Comparison of ENCODE assay signal across 8 cellular contexts in the genomic region with DNA sequence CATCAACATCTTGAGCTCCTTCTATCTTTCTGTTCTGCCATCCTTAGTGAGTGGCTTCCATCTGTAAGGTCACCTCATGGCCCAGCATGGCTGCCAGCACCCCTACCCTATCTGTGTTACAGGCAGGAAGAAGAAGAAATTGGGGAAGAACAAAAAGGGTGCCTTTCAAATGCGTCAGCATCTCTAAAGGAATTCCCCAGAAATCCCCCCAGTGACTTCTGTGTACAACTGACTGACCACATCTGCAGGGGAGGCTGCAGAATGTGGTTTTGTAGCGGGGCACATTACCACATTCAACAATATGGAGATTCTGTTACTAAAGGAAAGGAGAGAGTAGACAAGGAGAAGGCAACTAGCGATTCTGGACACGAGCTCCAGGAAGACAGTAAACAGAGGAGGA. TPM values are rescaled to one million over a fixed set of nuclear protein-coding genes. Genes with fewer than 3 reads are reported as not detected.
DNase-seq lines count a peak whose midpoint lies in the region; ATAC-seq and TF ChIP-seq lines count a peak whose summit lies in the region.

No MANE protein-coding gene starts in this region.

- 30% methylated on average over 4 of the region's 4 CpGs for WGBS in smooth muscle cell (ENCODE audit: low lambda C conversion rate)

- H3K9me3 Mint-ChIP-seq in activated CD8-positive, alpha-beta T cell treated with anti-CD3 and anti-CD28 coated beads, Interleukin-2, amount 10 ng/mL, durations not matched to agents 7 days and 5 days (ENCODE audit: insufficient read depth) = no peaks in the 10 kb centered on the region
- H3K9me3 Mint-ChIP-seq in endothelial cell (ENCODE audit: unreplicated experiment) = no peaks in the 10 kb centered on the region

- no peaks in the 10 kb centered on the region for H3K27me3 ChIP-seq in smooth muscle cell (ENCODE audit: low read depth)

- H3K36me3 Mint-ChIP-seq in activated CD8-positive, alpha-beta T cell treated with anti-CD3 and anti-CD28 coated beads, Interleukin-2, amount 10 ng/mL, durations not matched to agents 7 days and 5 days (ENCODE audit: low read depth) = no peaks in the 10 kb centered on the region
- no peaks in the 10 kb centered on the region for H3K36me3 Mint-ChIP-seq in endothelial cell (ENCODE audit: low read depth, unreplicated experiment)

- DNase-seq in activated CD4-positive, alpha-beta T cell treated with anti-CD3 and anti-CD28 coated beads, Interleukin-2, amount 50 U/mL, for 48 hours = peak; percentile 16 to 42
- no peak for DNase-seq in activated CD4-positive, alpha-beta T cell treated with anti-CD3 and anti-CD28 coated beads for 4 hours
- DNase-seq in activated CD8-positive, alpha-beta T cell treated with anti-CD3 and anti-CD28 coated beads, Interleukin-2, amount 10 ng/mL, durations not matched to agents 7 days and 5 days = peak; percentile 46
- DNase-seq in smooth muscle cell (lab: John Stamatoyannopoulos, UW; ENCODE audit: unreplicated experiment) (no peak), endothelial cell (ENCODE audit: low spot score) (no peak), substantia nigra (lab: John Stamatoyannopoulos, UW) (no peak), activated gamma-delta T cell treated with Interleukin-2 at 50 U/mL for 16 hours (no peak)

- CTCF ChIA-PET in activated CD8-positive, alpha-beta T cell treated with anti-CD3 and anti-CD28 coated beads, Interleukin-2, amount 10 ng/mL, durations not matched to agents 7 days and 5 days (lab: Charles Lee) = interaction anchor here (1.3 to 9.2 kb wide), 9 partner anchors 9 to 643 kb away, joined by 3 to 115 read pairs (median 10); a partner anchor contains a TSS

- no peak overlapping the region for H2AFZ ChIP-seq in smooth muscle cell (ENCODE audit: low read depth)

- peaks cover 18% of the 10 kb centered on the region for H3K4me1 ChIP-seq in smooth muscle cell (ENCODE audit: low read depth)

- peak; percentile 49 for ATAC-seq in HG03039 (IDR thresholded peaks at IDR 0.05; ENCODE audit: unreplicated experiment)
- ATAC-seq in activated CD8-positive, alpha-beta T cell treated with anti-CD3 and anti-CD28 coated beads, Interleukin-2, amount 10 ng/mL, durations not matched to agents 7 days and 5 days = peak; percentile 28

- H3K4me3 ChIP-seq in smooth muscle cell = no peak overlapping the region

- H3K4me1 Mint-ChIP-seq in activated CD8-positive, alpha-beta T cell treated with anti-CD3 and anti-CD28 coated beads, Interleukin-2, amount 10 ng/mL, durations not matched to agents 7 days and 5 days (ENCODE audit: low read depth) = peaks cover 69% of the 10 kb centered on the region
- no peaks in the 10 kb centered on the region for H3K4me1 Mint-ChIP-seq in endothelial cell (ENCODE audit: unreplicated experiment)

- no peaks in the 10 kb centered on the region for H4K20me1 ChIP-seq in smooth muscle cell (ENCODE audit: low read depth)

- peak overlapping the region; percentile 59 for H3K4me2 ChIP-seq in smooth muscle cell

- TF ChIP-seq CTCF in smooth muscle cell (IDR thresholded peaks at IDR 0.05; ENCODE audit: borderline replicate concordance, insufficient read depth, poor library complexity, severe bottlenecking) (no peak), endothelial cell (IDR thresholded peaks at IDR 0.05; ENCODE audit: unreplicated experiment) (no peak)

- H3K27ac ChIP-seq in smooth muscle cell (ENCODE audit: low read depth) = peak overlapping the region; percentile 94
- H3K27ac ChIP-seq in substantia nigra (ENCODE audit: low read depth, low read length, poor library complexity, severe bottlenecking) = no peak overlapping the region

- no peaks in the 10 kb centered on the region for H3K9me3 ChIP-seq in smooth muscle cell (replicated peaks; ENCODE audit: low read depth)

- POLR2A ChIA-PET in activated CD8-positive, alpha-beta T cell treated with anti-CD3 and anti-CD28 coated beads, Interleukin-2, amount 10 ng/mL, durations not matched to agents 7 days and 5 days (lab: Charles Lee) = interaction anchor here (0.5 to 2.9 kb wide), 4 partner anchors 14 to 640 kb away, joined by 3 to 7 read pairs (median 6); a partner anchor contains a TSS

- peak overlapping the region; percentile 81 for H3K9ac ChIP-seq in smooth muscle cell (ENCODE audit: low read depth)

- peak overlapping the region; percentile 66 for H3K27ac Mint-ChIP-seq in activated CD8-positive, alpha-beta T cell treated with anti-CD3 and anti-CD28 coated beads, Interleukin-2, amount 10 ng/mL, durations not matched to agents 7 days and 5 days
- H3K27ac Mint-ChIP-seq in endothelial cell (ENCODE audit: unreplicated experiment) = no peak overlapping the region

- no peaks in the 10 kb centered on the region for H3K79me2 ChIP-seq in smooth muscle cell (ENCODE audit: low read depth)

- H3F3A ChIP-seq in smooth muscle cell (ENCODE audit: low read depth) = peaks cover 14% of the 10 kb centered on the region

- H3K36me3 ChIP-seq in smooth muscle cell (ENCODE audit: low read depth) = no peaks in the 10 kb centered on the region

- no peak overlapping the region for H3K4me3 Mint-ChIP-seq in activated CD8-positive, alpha-beta T cell treated with anti-CD3 and anti-CD28 coated beads, Interleukin-2, amount 10 ng/mL, durations not matched to agents 7 days and 5 days
- H3K4me3 Mint-ChIP-seq in endothelial cell (ENCODE audit: unreplicated experiment) = no peak overlapping the region

- H3K27me3 Mint-ChIP-seq in activated CD8-positive, alpha-beta T cell treated with anti-CD3 and anti-CD28 coated beads, Interleukin-2, amount 10 ng/mL, durations not matched to agents 7 days and 5 days (ENCODE audit: low read depth) = no peaks in the 10 kb centered on the region
- H3K27me3 Mint-ChIP-seq in endothelial cell (ENCODE audit: unreplicated experiment) = no peaks in the 10 kb centered on the region

RNA-seq across cellular contexts. Expression of a gene that starts 40.1 kb away (rescaled TPM):
- 10 to 100 TPM; 19.9 to 22.0 TPM for total RNA-seq in activated CD8-positive, alpha-beta T cell treated with anti-CD3 and anti-CD28 coated beads, Interleukin-2, amount 10 ng/mL, durations not matched to agents 7 days and 5 days
- 53.6 and 60.4 TPM in 2 replicates for total RNA-seq in smooth muscle cell
- 50.1 and 53.9 TPM in 2 replicates for polyA plus RNA-seq in smooth muscle cell
- total RNA-seq in endothelial cell (ENCODE audit: unreplicated experiment) = 28.9 TPM

RNA-seq across cellular contexts. Expression of a gene that starts 40.5 kb away (rescaled TPM):
- total RNA-seq in activated CD8-positive, alpha-beta T cell treated with anti-CD3 and anti-CD28 coated beads, Interleukin-2, amount 10 ng/mL, durations not matched to agents 7 days and 5 days = 100 to 1,000 TPM; 122 to 124 TPM
- total RNA-seq in smooth muscle cell = 334 and 385 TPM in 2 replicates
- 471 and 549 TPM in 2 replicates for polyA plus RNA-seq in smooth muscle cell
- total RNA-seq in endothelial cell (ENCODE audit: unreplicated experiment) = 203 TPM

Comparison
In these comparisons a context has a peak if more than half of its experiments do, and no peak if none do; other contexts are left out.
1. DNase-seq: peak in activated CD4-positive, alpha-beta T cell treated with anti-CD3 and anti-CD28 coated beads, Interleukin-2, amount 50 U/mL, for 48 hours (2 of 2) and activated CD8-positive, alpha-beta T cell treated with anti-CD3 and anti-CD28 coated beads, Interleukin-2, amount 10 ng/mL, durations not matched to agents 7 days and 5 days (single experiment); none in activated CD4-positive, alpha-beta T cell treated with anti-CD3 and anti-CD28 coated beads for 4 hours (0 of 2), smooth muscle cell (single experiment), endothelial cell (single experiment), substantia nigra (0 of 49) and activated gamma-delta T cell treated with Interleukin-2 at 50 U/mL for 16 hours (single experiment).